In genomic region chr20:45341939-45342862, GRCh38 we compare ENCODE assay signal across 1 cellular context.
TF ChIP-seq lines count a peak whose summit lies in the region.

No MANE protein-coding gene starts in this region.

TF ChIP-seq in K562, 482 proteins besides CTCF, POLR2A, EP300 and RAD21 (continues in another document):
- TF ChIP-seq CBX1 (IDR thresholded peaks at IDR 0.05; ENCODE audit: low read depth), result no peak
- TF ChIP-seq MYC (IDR thresholded peaks at IDR 0.05; ENCODE audit: low read depth, low read length), result 0 out of 2 replicates have a peak, but pooled peaks have one; percentile 9
- TF ChIP-seq MYC (CRISPR knock-in tag; IDR thresholded peaks at IDR 0.05; ENCODE audit: borderline replicate concordance, low read depth), result no peak
- no peak for TF ChIP-seq HES1 (IDR thresholded peaks at IDR 0.05; ENCODE audit: low read depth)
- TF ChIP-seq PKNOX1 (IDR thresholded peaks at IDR 0.05), result peak; percentile 27; the same call in 1 of the 2 replicates
- TF ChIP-seq JUNB (CRISPR knock-in tag; conservative IDR thresholded peaks at IDR 0.05), result no peak
- TF ChIP-seq SOX6 (IDR thresholded peaks at IDR 0.05), result peak; percentile 43; the same call in 1 of the 2 replicates
- TF ChIP-seq SAFB (IDR thresholded peaks at IDR 0.05; ENCODE audit: borderline replicate concordance, low read depth, low read length), result no peak
- no peak for TF ChIP-seq KDM1A (IDR thresholded peaks at IDR 0.05)
- no peak for TF ChIP-seq ZNF12 (CRISPR knock-in tag; IDR thresholded peaks at IDR 0.05)
- TF ChIP-seq SMAD2 (IDR thresholded peaks at IDR 0.05; ENCODE audit: low read depth, low read length), result no peak
- TF ChIP-seq STAT6 (CRISPR knock-in tag; IDR thresholded peaks at IDR 0.05), result no peak
- no peak for TF ChIP-seq NCOR1 (IDR thresholded peaks at IDR 0.05)
- TF ChIP-seq KAT7 (CRISPR knock-in tag; IDR thresholded peaks at IDR 0.05; ENCODE audit: borderline replicate concordance), result no peak
- no peak for TF ChIP-seq ZNF23 (CRISPR knock-in tag; IDR thresholded peaks at IDR 0.05)
- TF ChIP-seq NR2F6 (CRISPR knock-in tag; IDR thresholded peaks at IDR 0.05), result no peak
- peak; percentile 62; the same call in 1 of the 2 replicates for TF ChIP-seq DPF2 (IDR thresholded peaks at IDR 0.05)
- TF ChIP-seq HDAC1 (IDR thresholded peaks at IDR 0.05), result peak in 1 of 2 experiments; percentile 32; a peak in 1 of 4 replicates
- TF ChIP-seq ZNF561 (CRISPR knock-in tag; conservative IDR thresholded peaks at IDR 0.05), result no peak
- TF ChIP-seq ZBTB5 (IDR thresholded peaks at IDR 0.05), result no peak
- TF ChIP-seq SMARCC2 (IDR thresholded peaks at IDR 0.05; ENCODE audit: low read depth), result 0 out of 2 replicates have a peak, but pooled peaks have one; percentile 26
- peak; percentile 76; the same call in 1 of the 2 replicates for TF ChIP-seq SMARCE1 (IDR thresholded peaks at IDR 0.05)
- no peak for TF ChIP-seq CREB5 (CRISPR knock-in tag; IDR thresholded peaks at IDR 0.05)
- peak; percentile 65 for TF ChIP-seq CXXC5 (CRISPR knock-in tag; IDR thresholded peaks at IDR 0.05)
- TF ChIP-seq FOXJ3 (CRISPR knock-in tag; IDR thresholded peaks at IDR 0.05), result no peak
- TF ChIP-seq POLR2G (IDR thresholded peaks at IDR 0.05; ENCODE audit: low read depth, low read length), result peak; percentile 33; the same call in 1 of the 2 replicates
- no peak for TF ChIP-seq HOXB6 (CRISPR knock-in tag; IDR thresholded peaks at IDR 0.05; ENCODE audit: borderline replicate concordance)
- TF ChIP-seq SMARCA4 (IDR thresholded peaks at IDR 0.05), result peak; percentile 48; the same call in 1 of the 2 replicates
- no peak for TF ChIP-seq MCM3 (IDR thresholded peaks at IDR 0.05)
- TF ChIP-seq HINFP (tag; conservative IDR thresholded peaks at IDR 0.05; ENCODE audit: low read depth), result no peak
- no peak for TF ChIP-seq TRIM25 (IDR thresholded peaks at IDR 0.05; ENCODE audit: borderline replicate concordance)
- no peak for TF ChIP-seq THRAP3 (IDR thresholded peaks at IDR 0.05; ENCODE audit: borderline replicate concordance)
- no peak for TF ChIP-seq PRMT5 (CRISPR knock-in tag; IDR thresholded peaks at IDR 0.05)
- TF ChIP-seq SMARCA5 (IDR thresholded peaks at IDR 0.05), result 0 out of 2 replicates have a peak, but pooled peaks have one; percentile 18
- TF ChIP-seq MTA3 (IDR thresholded peaks at IDR 0.05; ENCODE audit: borderline replicate concordance), result 0 out of 2 replicates have a peak, but pooled peaks have one; percentile 64
- TF ChIP-seq MAFK (IDR thresholded peaks at IDR 0.05; ENCODE audit: low read length), result no peak
- TF ChIP-seq SNIP1 (IDR thresholded peaks at IDR 0.05; ENCODE audit: low read depth), result no peak
- peak; percentile 28; the same call in 1 of the 2 replicates for TF ChIP-seq L3MBTL2 (IDR thresholded peaks at IDR 0.05)
- TF ChIP-seq GTF2A2 (tag; IDR thresholded peaks at IDR 0.05), result no peak
- no peak for TF ChIP-seq ELK3 (CRISPR knock-in tag; IDR thresholded peaks at IDR 0.05)
- no peak for TF ChIP-seq ZNF212 (CRISPR knock-in tag; IDR thresholded peaks at IDR 0.05)
- TF ChIP-seq THRA (IDR thresholded peaks at IDR 0.05), result no peak
- TF ChIP-seq TCF7 (IDR thresholded peaks at IDR 0.05; ENCODE audit: borderline replicate concordance), result no peak
- no peak for TF ChIP-seq HIVEP1 (CRISPR knock-in tag; IDR thresholded peaks at IDR 0.05)
- no peak for TF ChIP-seq CBX3 (IDR thresholded peaks at IDR 0.05; ENCODE audit: borderline replicate concordance in 1 of 2, low read length in 2 of 2)
- TF ChIP-seq FOXK1 (CRISPR knock-in tag; IDR thresholded peaks at IDR 0.05; ENCODE audit: borderline replicate concordance), result no peak
- no peak for TF ChIP-seq FOXA3 (CRISPR knock-in tag; conservative IDR thresholded peaks at IDR 0.05 in 1 of 2, IDR thresholded peaks at IDR 0.05 in 1 of 2)
- no peak for TF ChIP-seq PPARD (CRISPR knock-in tag; IDR thresholded peaks at IDR 0.05)
- no peak for TF ChIP-seq NBN (IDR thresholded peaks at IDR 0.05; ENCODE audit: low read depth)
- TF ChIP-seq PYGO2 (tag; IDR thresholded peaks at IDR 0.05), result no peak
- TF ChIP-seq ZNF408 (CRISPR knock-in tag; IDR thresholded peaks at IDR 0.05; ENCODE audit: low read depth), result no peak
- TF ChIP-seq ZNF707 (CRISPR knock-in tag; conservative IDR thresholded peaks at IDR 0.05), result no peak
- TF ChIP-seq CTBP1 (IDR thresholded peaks at IDR 0.05; ENCODE audit: borderline replicate concordance), result peak; percentile 62; the same call in 1 of the 2 replicates
- TF ChIP-seq ZC3H11A (IDR thresholded peaks at IDR 0.05; ENCODE audit: low read depth, low read length), result no peak
- TF ChIP-seq SRSF7 (optimal IDR thresholded peaks at IDR 0.05; ENCODE audit: low read depth, low read length), result no peak
- no peak for TF ChIP-seq RFX1 (IDR thresholded peaks at IDR 0.05)
- TF ChIP-seq NFYB (IDR thresholded peaks at IDR 0.05; ENCODE audit: extremely low read depth, insufficient read length), result no peak
